9 cellular contexts compared by ENCODE assay signal in genomic region chr17:59366773-59367656, GRCh38. TPM values are rescaled to one million over a fixed set of nuclear protein-coding genes. Genes with fewer than 3 reads are reported as not detected.
A peak's percentile ranks its signal among the peaks of the same experiment; 100 is the strongest.
DNase-seq lines count a peak whose midpoint lies in the region; ATAC-seq, FAIRE-seq and TF ChIP-seq lines count a peak whose summit lies in the region.
"Had no signal": no experiment of that assay in that cellular context is flagged by ENCODE, and none has a peak within 500 bp of the region (broad histone marks: within the 10 kb centered on the region; RNA-seq: fewer than 3 reads in every experiment).

No MANE protein-coding gene starts in this region.

- DNase-seq in DMS153 (lab: John Stamatoyannopoulos, UW) (peak; percentile 95), NCI-H2196 (lab: John Stamatoyannopoulos, UW; ENCODE audit: unreplicated experiment) (peak; percentile 51), dorsolateral prefrontal cortex (peak in 1 of 10 donors; percentile 67), D721Med (ENCODE audit: insufficient read length, low spot score) (no peak), GM19238 (ENCODE audit: insufficient read length, low spot score) (no peak), COLO829 (ENCODE audit: low spot score) (no peak)

- TF ChIP-seq CTCF in dorsolateral prefrontal cortex (IDR thresholded peaks at IDR 0.05 in 54 of 56, conservative IDR thresholded peaks at IDR 0.05 in 2 of 56; ENCODE audit: low read depth in 1 of 56, partially characterized antibody in 56 of 56) (no peak), D721Med (IDR thresholded peaks at IDR 0.05; ENCODE audit: insufficient read depth, missing control alignments) (no peak)

- H3K27ac ChIP-seq in dorsolateral prefrontal cortex = peak overlapping the region; percentile 90 to 100 (median 99)

- peak overlapping the region in 25 of 59 donors; percentile 1 to 39 (median 25) for H3K4me3 ChIP-seq in dorsolateral prefrontal cortex
- no peak overlapping the region for H3K4me3 ChIP-seq in mucosa of stomach (ENCODE audit: low read length)

- no peaks in the 10 kb centered on the region for H3K9me3 ChIP-seq in mucosa of stomach (ENCODE audit: control insufficient read depth, low read length)

- intact Hi-C loops in dorsolateral prefrontal cortex (cut with DNase I) = loop anchor here (5.0 kb wide), 2 partner anchors 35 to 60 kb away; partner anchors contain the start of gene YPEL2 (in 1 of the 2)

- H3K27me3 ChIP-seq in dorsolateral prefrontal cortex (no peaks in the 10 kb centered on the region), mucosa of stomach (ENCODE audit: control insufficient read depth, insufficient read depth, low read length) (no peaks in the 10 kb centered on the region)

- peak overlapping the region; percentile 31 for H3K9ac ChIP-seq in mucosa of stomach (ENCODE audit: low read length)

- no peaks in the 10 kb centered on the region for H3K36me3 ChIP-seq in mucosa of stomach (ENCODE audit: control insufficient read depth, insufficient read depth, low read length)

- no peak for FAIRE-seq in D721Med (lab: Jason Lieb, UNC)
- FAIRE-seq: colon had no signal

- peaks cover 96% of the 10 kb centered on the region for H3K4me1 ChIP-seq in mucosa of stomach (ENCODE audit: control insufficient read depth, insufficient read depth, low read length)

- no peak for ATAC-seq in HG03520 (IDR thresholded peaks at IDR 0.05; ENCODE audit: unreplicated experiment)

RNA-seq across cellular contexts. Expression of gene YPEL2, which starts 35.6 kb away (rescaled TPM):
- 100 to 1,000 TPM in 1 of 120 experiments, 10 to 100 TPM in 119; 35.6 to 117 (median 58.9) TPM for total RNA-seq in dorsolateral prefrontal cortex

Comparison
In these comparisons a context has a peak if more than half of its experiments do, and no peak if none do; other contexts are left out.
1. DNase-seq: peak in DMS153 (single experiment) and NCI-H2196 (single experiment); none in D721Med (single experiment), GM19238 (single experiment) and COLO829 (single experiment).